In the genomic region with DNA sequence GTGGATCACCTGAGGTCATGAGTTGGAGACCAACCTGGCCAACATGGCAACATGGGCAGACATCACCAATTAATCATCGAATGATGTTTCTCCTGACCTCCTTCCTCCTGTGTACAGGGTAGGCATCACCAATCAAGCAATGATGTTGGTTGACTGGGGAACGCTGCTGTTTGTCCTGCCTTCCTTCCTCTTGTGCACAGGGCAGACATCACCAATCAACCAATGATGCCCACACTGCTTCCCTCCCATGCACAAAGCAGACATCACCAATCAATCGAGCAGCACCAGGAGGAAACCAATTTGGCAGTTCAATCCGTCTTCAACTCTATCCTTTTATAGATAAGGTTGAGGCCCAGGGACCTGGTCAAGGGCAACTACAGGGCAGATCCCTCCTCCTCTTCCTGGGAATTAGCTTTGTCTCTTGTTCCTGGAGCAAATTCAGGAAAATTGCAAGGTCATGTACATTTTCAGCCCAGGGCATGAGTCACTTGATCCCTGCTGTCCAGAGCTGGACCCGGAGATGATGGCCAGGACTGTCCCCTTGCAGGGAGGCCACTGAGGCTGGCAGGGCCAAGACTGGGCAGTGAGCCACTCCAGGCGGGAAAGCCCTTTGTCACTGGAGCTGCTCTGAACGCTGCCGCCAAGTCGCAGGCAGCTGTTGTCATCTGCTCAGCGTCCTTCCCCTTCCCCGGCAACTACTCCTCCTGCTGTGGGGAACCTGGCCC, we compare ENCODE assay signal across 1 cellular context.
TF ChIP-seq lines count a peak whose summit lies in the region.

No MANE protein-coding gene starts in this region.

TF ChIP-seq in HepG2, 621 proteins besides CTCF, POLR2A, EP300 and RAD21 (continued from another document and continues in another):
- TF ChIP-seq, protein P1, sequence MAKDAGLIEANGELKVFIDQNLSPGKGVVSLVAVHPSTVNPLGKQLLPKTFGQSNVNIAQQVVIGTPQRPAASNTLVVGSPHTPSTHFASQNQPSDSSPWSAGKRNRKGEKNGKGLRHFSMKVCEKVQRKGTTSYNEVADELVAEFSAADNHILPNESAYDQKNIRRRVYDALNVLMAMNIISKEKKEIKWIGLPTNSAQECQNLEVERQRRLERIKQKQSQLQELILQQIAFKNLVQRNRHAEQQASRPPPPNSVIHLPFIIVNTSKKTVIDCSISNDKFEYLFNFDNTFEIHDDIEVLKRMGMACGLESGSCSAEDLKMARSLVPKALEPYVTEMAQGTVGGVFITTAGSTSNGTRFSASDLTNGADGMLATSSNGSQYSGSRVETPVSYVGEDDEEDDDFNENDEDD (CRISPR knock-in tag; IDR thresholded peaks at IDR 0.05; ENCODE audit: borderline replicate concordance) = 0 out of 2 replicates have a peak, but pooled peaks have one; percentile 12
- TF ChIP-seq HNF4G (IDR thresholded peaks at IDR 0.05; ENCODE audit: borderline replicate concordance, low read depth, low read length) (no peak), HNF4G (CRISPR knock-in tag; IDR thresholded peaks at IDR 0.05; ENCODE audit: borderline replicate concordance, low read depth) (no peak), ZNF891 (CRISPR knock-in tag; IDR thresholded peaks at IDR 0.05) (peak; percentile 36; the same call in 1 of the 2 replicates), TAF1 (CRISPR knock-in tag; IDR thresholded peaks at IDR 0.05) (peak; percentile 15), ZNF709 (CRISPR knock-in tag; IDR thresholded peaks at IDR 0.05) (no peak), RBM22 (optimal IDR thresholded peaks at IDR 0.05; ENCODE audit: low read length) (no peak), ZNF883 (CRISPR knock-in tag; IDR thresholded peaks at IDR 0.05; ENCODE audit: not compliant biosample characterization) (peak; percentile 26), ZNF547 (CRISPR knock-in tag; IDR thresholded peaks at IDR 0.05) (no peak), ZNF329 (CRISPR knock-in tag; IDR thresholded peaks at IDR 0.05; ENCODE audit: low read depth) (0 out of 2 replicates have a peak, but pooled peaks have one; percentile 21), KDM1A (CRISPR knock-in tag; IDR thresholded peaks at IDR 0.05) (0 out of 2 replicates have a peak, but pooled peaks have one; percentile 65), HOXA3 (CRISPR knock-in tag; IDR thresholded peaks at IDR 0.05) (peak; percentile 50), TBX2 (CRISPR knock-in tag; IDR thresholded peaks at IDR 0.05; ENCODE audit: borderline replicate concordance) (0 out of 2 replicates have a peak, but pooled peaks have one; percentile 25), XRCC5 (optimal IDR thresholded peaks at IDR 0.05; ENCODE audit: low read length) (peak; percentile 35), SOX13 (IDR thresholded peaks at IDR 0.05) (no peak), SOX13 (CRISPR knock-in tag; conservative IDR thresholded peaks at IDR 0.05 in 1 of 2, IDR thresholded peaks at IDR 0.05 in 1 of 2) (peak in 1 of 2 experiments; percentile 47; a peak in 2 of 4 replicates), ZNF746 (CRISPR knock-in tag; IDR thresholded peaks at IDR 0.05) (no peak), TRAFD1 (CRISPR knock-in tag; IDR thresholded peaks at IDR 0.05; ENCODE audit: borderline replicate concordance) (no peak), SETDB1 (CRISPR knock-in tag; IDR thresholded peaks at IDR 0.05; ENCODE audit: borderline replicate concordance) (peak; percentile 76), CBX5 (CRISPR knock-in tag; IDR thresholded peaks at IDR 0.05; ENCODE audit: borderline replicate concordance) (peak; percentile 80), MTA1 (CRISPR knock-in tag; IDR thresholded peaks at IDR 0.05; ENCODE audit: borderline replicate concordance) (no peak), KIAA2018 (CRISPR knock-in tag; IDR thresholded peaks at IDR 0.05; ENCODE audit: borderline replicate concordance) (no peak), YEATS2 (CRISPR knock-in tag; IDR thresholded peaks at IDR 0.05; ENCODE audit: borderline replicate concordance) (0 out of 2 replicates have a peak, but pooled peaks have one; percentile 7), ETV6 (CRISPR knock-in tag; conservative IDR thresholded peaks at IDR 0.05) (no peak), ZMYM3 (CRISPR knock-in tag; IDR thresholded peaks at IDR 0.05) (peak; percentile 77), GABPB1 (CRISPR knock-in tag; IDR thresholded peaks at IDR 0.05) (peak; percentile 5; the same call in 1 of the 2 replicates), ZSCAN30 (CRISPR knock-in tag; IDR thresholded peaks at IDR 0.05) (no peak), SALL1 (CRISPR knock-in tag; IDR thresholded peaks at IDR 0.05) (peak; percentile 26; the same call in 1 of the 2 replicates), GLI4 (CRISPR knock-in tag; IDR thresholded peaks at IDR 0.05; ENCODE audit: borderline replicate concordance) (0 out of 2 replicates have a peak, but pooled peaks have one; percentile 39), CBX1 (IDR thresholded peaks at IDR 0.05; ENCODE audit: low read depth) (no peak), FOXK1 (CRISPR knock-in tag; IDR thresholded peaks at IDR 0.05; ENCODE audit: borderline replicate concordance, low read depth) (peak; percentile 23; the same call in 1 of the 2 replicates), MZF1 (CRISPR knock-in tag; IDR thresholded peaks at IDR 0.05; ENCODE audit: borderline replicate concordance) (no peak)
- TF ChIP-seq, protein P2, sequence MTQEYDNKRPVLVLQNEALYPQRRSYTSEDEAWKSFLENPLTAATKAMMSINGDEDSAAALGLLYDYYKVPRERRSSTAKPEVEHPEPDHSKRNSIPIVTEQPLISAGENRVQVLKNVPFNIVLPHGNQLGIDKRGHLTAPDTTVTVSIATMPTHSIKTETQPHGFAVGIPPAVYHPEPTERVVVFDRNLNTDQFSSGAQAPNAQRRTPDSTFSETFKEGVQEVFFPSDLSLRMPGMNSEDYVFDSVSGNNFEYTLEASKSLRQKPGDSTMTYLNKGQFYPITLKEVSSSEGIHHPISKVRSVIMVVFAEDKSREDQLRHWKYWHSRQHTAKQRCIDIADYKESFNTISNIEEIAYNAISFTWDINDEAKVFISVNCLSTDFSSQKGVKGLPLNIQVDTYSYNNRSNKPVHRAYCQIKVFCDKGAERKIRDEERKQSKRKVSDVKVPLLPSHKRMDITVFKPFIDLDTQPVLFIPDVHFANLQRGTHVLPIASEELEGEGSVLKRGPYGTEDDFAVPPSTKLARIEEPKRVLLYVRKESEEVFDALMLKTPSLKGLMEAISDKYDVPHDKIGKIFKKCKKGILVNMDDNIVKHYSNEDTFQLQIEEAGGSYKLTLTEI (CRISPR knock-in tag; conservative IDR thresholded peaks at IDR 0.05) = no peak
- TF ChIP-seq, protein P3, sequence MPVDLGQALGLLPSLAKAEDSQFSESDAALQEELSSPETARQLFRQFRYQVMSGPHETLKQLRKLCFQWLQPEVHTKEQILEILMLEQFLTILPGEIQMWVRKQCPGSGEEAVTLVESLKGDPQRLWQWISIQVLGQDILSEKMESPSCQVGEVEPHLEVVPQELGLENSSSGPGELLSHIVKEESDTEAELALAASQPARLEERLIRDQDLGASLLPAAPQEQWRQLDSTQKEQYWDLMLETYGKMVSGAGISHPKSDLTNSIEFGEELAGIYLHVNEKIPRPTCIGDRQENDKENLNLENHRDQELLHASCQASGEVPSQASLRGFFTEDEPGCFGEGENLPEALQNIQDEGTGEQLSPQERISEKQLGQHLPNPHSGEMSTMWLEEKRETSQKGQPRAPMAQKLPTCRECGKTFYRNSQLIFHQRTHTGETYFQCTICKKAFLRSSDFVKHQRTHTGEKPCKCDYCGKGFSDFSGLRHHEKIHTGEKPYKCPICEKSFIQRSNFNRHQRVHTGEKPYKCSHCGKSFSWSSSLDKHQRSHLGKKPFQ (CRISPR knock-in tag; IDR thresholded peaks at IDR 0.05; ENCODE audit: insufficient replicate concordance) = no peak
- TF ChIP-seq, protein P4, sequence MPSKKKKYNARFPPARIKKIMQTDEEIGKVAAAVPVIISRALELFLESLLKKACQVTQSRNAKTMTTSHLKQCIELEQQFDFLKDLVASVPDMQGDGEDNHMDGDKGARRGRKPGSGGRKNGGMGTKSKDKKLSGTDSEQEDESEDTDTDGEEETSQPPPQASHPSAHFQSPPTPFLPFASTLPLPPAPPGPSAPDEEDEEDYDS (CRISPR knock-in tag; IDR thresholded peaks at IDR 0.05) = 0 out of 2 replicates have a peak, but pooled peaks have one; percentile 16
- TF ChIP-seq, protein P5, sequence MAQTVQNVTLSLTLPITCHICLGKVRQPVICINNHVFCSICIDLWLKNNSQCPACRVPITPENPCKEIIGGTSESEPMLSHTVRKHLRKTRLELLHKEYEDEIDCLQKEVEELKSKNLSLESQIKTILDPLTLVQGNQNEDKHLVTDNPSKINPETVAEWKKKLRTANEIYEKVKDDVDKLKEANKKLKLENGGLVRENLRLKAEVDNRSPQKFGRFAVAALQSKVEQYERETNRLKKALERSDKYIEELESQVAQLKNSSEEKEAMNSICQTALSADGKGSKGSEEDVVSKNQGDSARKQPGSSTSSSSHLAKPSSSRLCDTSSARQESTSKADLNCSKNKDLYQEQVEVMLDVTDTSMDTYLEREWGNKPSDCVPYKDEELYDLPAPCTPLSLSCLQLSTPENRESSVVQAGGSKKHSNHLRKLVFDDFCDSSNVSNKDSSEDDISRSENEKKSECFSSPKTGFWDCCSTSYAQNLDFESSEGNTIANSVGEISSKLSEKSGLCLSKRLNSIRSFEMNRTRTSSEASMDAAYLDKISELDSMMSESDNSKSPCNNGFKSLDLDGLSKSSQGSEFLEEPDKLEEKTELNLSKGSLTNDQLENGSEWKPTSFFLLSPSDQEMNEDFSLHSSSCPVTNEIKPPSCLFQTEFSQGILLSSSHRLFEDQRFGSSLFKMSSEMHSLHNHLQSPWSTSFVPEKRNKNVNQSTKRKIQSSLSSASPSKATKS (CRISPR knock-in tag; IDR thresholded peaks at IDR 0.05) = no peak
